In genomic region chr13:109569938-109570711, GRCh38 we compare ENCODE assay signal across 8 cellular contexts.
DNase-seq lines count a peak whose midpoint lies in the region; ATAC-seq and TF ChIP-seq lines count a peak whose summit lies in the region.

No MANE protein-coding gene starts in this region.

- H3K36me3 Mint-ChIP-seq in CD4-positive, alpha-beta memory T cell, result no peaks in the 10 kb centered on the region
- H3K36me3 Mint-ChIP-seq in Calu3 (ENCODE audit: insufficient read depth, unreplicated experiment), result no peaks in the 10 kb centered on the region

- H3K4me1 Mint-ChIP-seq in CD4-positive, alpha-beta memory T cell, result peaks cover 10 to 18% (median 15%) of the 10 kb centered on the region in 4 donors
- no peaks in the 10 kb centered on the region for H3K4me1 Mint-ChIP-seq in Calu3 (ENCODE audit: low read depth, unreplicated experiment)

- no peaks in the 10 kb centered on the region for H3K27me3 ChIP-seq in CD4-positive, alpha-beta memory T cell (ENCODE audit: insufficient read depth, low read length)
- no peaks in the 10 kb centered on the region for H3K27me3 ChIP-seq in SJCRH30

- DNase-seq in CD4-positive, alpha-beta memory T cell, result peak; percentile 43 to 54 (median 48)
- peak; percentile 3 for DNase-seq in activated naive CD8-positive, alpha-beta T cell treated with anti-CD3 and anti-CD28 coated beads, Interleukin-2, amount 50 U/mL, for 16 hours (ENCODE audit: low read depth, low spot score)
- DNase-seq in SJCRH30 (no peak), Kasumi-1 (lab: John Stamatoyannopoulos, UW) (no peak), Calu3 (no peak)

- CTCF ChIA-PET in CD4-positive, alpha-beta memory T cell (lab: Charles Lee; ENCODE audit: partially characterized antibody), result interaction anchor here (1.2 to 1.7 kb wide), 2 partner anchors 215 to 220 kb away, joined by 3 to 8 read pairs; no protein-coding TSS in a partner anchor
- CTCF ChIA-PET in Calu3 (lab: Charles Lee), result no interaction called here

- H3K27me3 Mint-ChIP-seq in CD4-positive, alpha-beta memory T cell, result no peaks in the 10 kb centered on the region
- no peaks in the 10 kb centered on the region for H3K27me3 Mint-ChIP-seq in Calu3 (ENCODE audit: unreplicated experiment)

- no TSS peak for BruUV-seq in Calu3 (replicated peaks; lab: Mats Ljungman, UMichigan)

- H3K4me3 ChIP-seq in CD4-positive, alpha-beta memory T cell (ENCODE audit: low read length in 2 of 2), result peak overlapping the region in 1 of 2 donors; percentile 22
- H3K4me3 ChIP-seq in SJCRH30, result no peak overlapping the region

- no peaks in the 10 kb centered on the region for H3K9me3 Mint-ChIP-seq in CD4-positive, alpha-beta memory T cell
- no peaks in the 10 kb centered on the region for H3K9me3 Mint-ChIP-seq in Calu3 (ENCODE audit: low read depth, unreplicated experiment)

- peaks cover 14% of the 10 kb centered on the region for H3K4me1 ChIP-seq in CD4-positive, alpha-beta memory T cell (ENCODE audit: insufficient read depth, low read length)
- H3K4me1 ChIP-seq in SJCRH30, result no peaks in the 10 kb centered on the region

- H3K9me3 ChIP-seq in CD4-positive, alpha-beta memory T cell (ENCODE audit: control insufficient read depth in 1 of 2, low read length in 2 of 2), result no peaks in the 10 kb centered on the region
- no peaks in the 10 kb centered on the region for H3K9me3 ChIP-seq in SJCRH30 (replicated peaks)

- no peaks in the 10 kb centered on the region for H3K36me3 ChIP-seq in CD4-positive, alpha-beta memory T cell (ENCODE audit: insufficient read depth, low read length)
- no peaks in the 10 kb centered on the region for H3K36me3 ChIP-seq in SJCRH30

- peak overlapping the region; percentile 15 to 83 (median 64) for H3K4me3 Mint-ChIP-seq in CD4-positive, alpha-beta memory T cell
- H3K4me3 Mint-ChIP-seq in Calu3 (ENCODE audit: low read depth, unreplicated experiment), result no peak overlapping the region

- H3K27ac Mint-ChIP-seq in CD4-positive, alpha-beta memory T cell, result peak overlapping the region; percentile 19 to 92 (median 80)
- H3K27ac Mint-ChIP-seq in Calu3 (ENCODE audit: unreplicated experiment), result no peak overlapping the region

- intact Hi-C loops in CD4-positive, alpha-beta memory T cell (cut with micrococcal nuclease), result no loop called here
- intact Hi-C loops in Calu3 (cut with micrococcal nuclease; ENCODE audit: unreplicated experiment), result no loop called here

- no peak overlapping the region for H3K27ac ChIP-seq in CD4-positive, alpha-beta memory T cell (ENCODE audit: low read depth, low read length)
- H3K27ac ChIP-seq in SJCRH30, result no peak overlapping the region

- POLR2A ChIA-PET in CD4-positive, alpha-beta memory T cell (lab: Charles Lee; ENCODE audit: partially characterized antibody), result interaction anchor here (0.8 to 1.6 kb wide), 2 partner anchors 9 to 209 kb away, joined by 3 to 4 read pairs; no protein-coding TSS in a partner anchor

- no peak for TF ChIP-seq CTCF in Calu3 (IDR thresholded peaks at IDR 0.05; ENCODE audit: unreplicated experiment)

- ATAC-seq in GM21367 (IDR thresholded peaks at IDR 0.05; ENCODE audit: unreplicated experiment) (peak; percentile 95), HG03558 (IDR thresholded peaks at IDR 0.05; ENCODE audit: extremely low read depth, unreplicated experiment) (peak; percentile 89), SK-N-SH treated with all-trans-retinoic acid at 6 μM for 48 hours (no peak)

TF ChIP-seq in SK-N-SH treated with all-trans-retinoic acid at 6 μM for 48 hours, 23 proteins besides CTCF, POLR2A, EP300 and RAD21:
- no peak for TF ChIP-seq ESRRG (CRISPR knock-in tag; IDR thresholded peaks at IDR 0.05)
- TF ChIP-seq PATZ1 (CRISPR knock-in tag; IDR thresholded peaks at IDR 0.05; ENCODE audit: borderline replicate concordance), result no peak
- no peak for TF ChIP-seq ZNF565 (CRISPR knock-in tag; conservative IDR thresholded peaks at IDR 0.05; ENCODE audit: low read depth)
- no peak for TF ChIP-seq BACH2 (CRISPR knock-in tag; IDR thresholded peaks at IDR 0.05; ENCODE audit: borderline replicate concordance)
- no peak for TF ChIP-seq ZFP30 (CRISPR knock-in tag; IDR thresholded peaks at IDR 0.05)
- no peak for TF ChIP-seq ZFP3 (CRISPR knock-in tag; IDR thresholded peaks at IDR 0.05)
- TF ChIP-seq PPARA (CRISPR knock-in tag; IDR thresholded peaks at IDR 0.05; ENCODE audit: borderline replicate concordance), result no peak
- TF ChIP-seq SNAI2 (CRISPR knock-in tag; IDR thresholded peaks at IDR 0.05), result no peak
- TF ChIP-seq TOX (CRISPR knock-in tag; IDR thresholded peaks at IDR 0.05; ENCODE audit: borderline replicate concordance), result no peak
- TF ChIP-seq CSDC2 (CRISPR knock-in tag; IDR thresholded peaks at IDR 0.05), result no peak

Comparison
In these comparisons a context has a peak if more than half of its experiments do, and no peak if none do; other contexts are left out.
1. DNase-seq: peak in CD4-positive, alpha-beta memory T cell (5 of 5) and activated naive CD8-positive, alpha-beta T cell treated with anti-CD3 and anti-CD28 coated beads, Interleukin-2, amount 50 U/mL, for 16 hours (single experiment); none in SJCRH30 (0 of 2), Kasumi-1 (0 of 2) and Calu3 (single experiment).